Comparison of ENCODE assay signal across 8 cellular contexts in the genomic region with DNA sequence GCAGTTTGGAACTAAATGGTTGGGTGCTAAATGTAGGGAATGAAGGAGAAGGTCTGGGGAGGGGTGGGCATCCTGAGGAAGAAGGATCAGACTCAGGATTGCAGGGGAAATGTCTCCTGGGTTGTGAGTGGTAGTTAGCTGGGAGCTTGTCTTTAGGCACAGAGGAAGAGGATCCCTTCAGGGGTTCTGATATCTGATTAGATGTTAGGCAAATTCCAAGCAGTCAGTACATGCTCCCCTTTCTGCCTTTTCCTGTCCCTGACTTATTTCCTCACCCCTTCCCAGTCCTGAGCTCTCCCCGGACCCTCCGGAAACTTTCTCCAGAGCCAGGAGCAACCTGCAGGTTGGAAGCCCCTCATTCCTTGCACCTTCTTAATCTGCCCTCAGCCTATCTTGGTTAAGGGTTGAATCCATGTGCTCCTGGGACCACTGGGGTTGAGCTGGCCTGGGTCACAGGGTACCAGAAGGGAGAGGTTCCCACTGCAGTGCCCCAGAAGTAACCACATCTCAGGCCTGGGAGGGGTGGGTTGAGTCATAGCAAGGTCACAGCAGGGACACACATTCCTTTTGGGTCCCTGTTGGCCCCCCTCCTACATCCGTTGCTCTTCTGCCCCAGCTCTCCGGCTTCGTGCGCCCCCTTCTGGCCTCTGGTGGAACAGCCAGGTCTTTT. TPM values are rescaled to one million over a fixed set of nuclear protein-coding genes. Genes with fewer than 3 reads are reported as not detected.
DNase-seq lines count a peak whose midpoint lies in the region; ATAC-seq and TF ChIP-seq lines count a peak whose summit lies in the region.

No MANE protein-coding gene starts in this region.

- no peaks in the 10 kb centered on the region for H3K36me3 Mint-ChIP-seq in activated naive CD8-positive, alpha-beta T cell treated with anti-CD3 and anti-CD28 coated beads, Interleukin-2, amount 50 U/mL, for 24 hours (ENCODE audit: low read depth)

- H3K27me3 ChIP-seq in tibial artery: no peaks in the 10 kb centered on the region

- no peaks in the 10 kb centered on the region for H3K9me3 Mint-ChIP-seq in activated naive CD8-positive, alpha-beta T cell treated with anti-CD3 and anti-CD28 coated beads, Interleukin-2, amount 50 U/mL, for 24 hours

- TF ChIP-seq CTCF in GM10266 (IDR thresholded peaks at IDR 0.05; ENCODE audit: control insufficient read depth, insufficient read depth, low read depth, missing control alignments): peak; percentile 92
- peak; percentile 93 to 96 for TF ChIP-seq CTCF in tibial artery (IDR thresholded peaks at IDR 0.05)

- H3K36me3 ChIP-seq in tibial artery: peaks cover 20 to 23% (median 22%) of the 10 kb centered on the region in 3 donors

- H3K27me3 Mint-ChIP-seq in activated naive CD8-positive, alpha-beta T cell treated with anti-CD3 and anti-CD28 coated beads, Interleukin-2, amount 50 U/mL, for 24 hours: peaks cover 11% of the 10 kb centered on the region

- peak; percentile 92 for DNase-seq in GM10266 (ENCODE audit: extremely low spot score)
- DNase-seq in NCI-H128 (lab: John Stamatoyannopoulos, UW; ENCODE audit: unreplicated experiment): peak; percentile 38
- DNase-seq in SW 1271 (lab: John Stamatoyannopoulos, UW): peak; percentile 84 to 92
- peak; percentile 95 for DNase-seq in activated naive CD8-positive, alpha-beta T cell treated with anti-CD3 and anti-CD28 coated beads, Interleukin-2, amount 50 U/mL, for 24 hours
- DNase-seq in cardiac septum (ENCODE audit: low spot score): peak; percentile 94
- DNase-seq in posterior cingulate gyrus: peak; percentile 73 to 97 (median 90)
- DNase-seq in tibial artery: peak; percentile 96

- no peaks in the 10 kb centered on the region for H3K9me3 ChIP-seq in tibial artery

- intact Hi-C loops in cardiac septum (cut with DNase I) (loop anchor here (1.0 kb wide), 1 partner anchor 33 kb away; no protein-coding TSS in a partner anchor), posterior cingulate gyrus (cut with DNase I) (loop anchor here (1.0 kb wide), 1 partner anchor 33 kb away; no protein-coding TSS in a partner anchor), tibial artery (cut with DNase I; ENCODE audit: low total_unique reads) (loop anchor here (2.0 kb wide), 2 partner anchors 32 to 60 kb away; no protein-coding TSS in a partner anchor)

- H3K27ac Mint-ChIP-seq in activated naive CD8-positive, alpha-beta T cell treated with anti-CD3 and anti-CD28 coated beads, Interleukin-2, amount 50 U/mL, for 24 hours: peak overlapping the region; percentile 89

- peak; percentile 60 for ATAC-seq in activated naive CD8-positive, alpha-beta T cell treated with anti-CD3 and anti-CD28 coated beads, Interleukin-2, amount 50 U/mL, for 24 hours
- ATAC-seq in HG03571 (IDR thresholded peaks at IDR 0.05; ENCODE audit: unreplicated experiment): no peak

- H3K4me3 Mint-ChIP-seq in activated naive CD8-positive, alpha-beta T cell treated with anti-CD3 and anti-CD28 coated beads, Interleukin-2, amount 50 U/mL, for 24 hours: peak overlapping the region; percentile 77

- H3K4me1 Mint-ChIP-seq in activated naive CD8-positive, alpha-beta T cell treated with anti-CD3 and anti-CD28 coated beads, Interleukin-2, amount 50 U/mL, for 24 hours: peaks cover 57% of the 10 kb centered on the region

- H3K4me1 ChIP-seq in tibial artery: peaks cover 0 to 50% (median 25%) of the 10 kb centered on the region in 4 donors

- peak overlapping the region; percentile 94 to 97 for H3K27ac ChIP-seq in tibial artery

- peak overlapping the region; percentile 80 to 83 for H3K4me3 ChIP-seq in tibial artery

RNA-seq across cellular contexts. Expression of gene IGFBP6, which starts 1.6 kb away (rescaled TPM):
- total RNA-seq in cardiac septum: 42.3 TPM

RNA-seq across cellular contexts. Expression of gene SOAT2, which starts 4.2 kb away (rescaled TPM):
- not detected for total RNA-seq in cardiac septum

RNA-seq across cellular contexts. Expression of gene SPRYD3, which starts 19.9 kb away (rescaled TPM):
- 63.5 TPM for total RNA-seq in cardiac septum

RNA-seq across cellular contexts. Expression of gene TNS2, which starts 49.3 kb away (rescaled TPM):
- total RNA-seq in cardiac septum: 99.3 TPM

Comparison
In these comparisons a context has a peak if more than half of its experiments do, and no peak if none do; other contexts are left out.
1. DNase-seq: peak in every context shown above with its lines; median percentile 96 in tibial artery; 95 in activated naive CD8-positive, alpha-beta T cell treated with anti-CD3 and anti-CD28 coated beads, Interleukin-2, amount 50 U/mL, for 24 hours; 94 in cardiac septum; 92 in GM10266; 90 in posterior cingulate gyrus; 88 in SW 1271; 38 in NCI-H128.